In the genomic region with DNA sequence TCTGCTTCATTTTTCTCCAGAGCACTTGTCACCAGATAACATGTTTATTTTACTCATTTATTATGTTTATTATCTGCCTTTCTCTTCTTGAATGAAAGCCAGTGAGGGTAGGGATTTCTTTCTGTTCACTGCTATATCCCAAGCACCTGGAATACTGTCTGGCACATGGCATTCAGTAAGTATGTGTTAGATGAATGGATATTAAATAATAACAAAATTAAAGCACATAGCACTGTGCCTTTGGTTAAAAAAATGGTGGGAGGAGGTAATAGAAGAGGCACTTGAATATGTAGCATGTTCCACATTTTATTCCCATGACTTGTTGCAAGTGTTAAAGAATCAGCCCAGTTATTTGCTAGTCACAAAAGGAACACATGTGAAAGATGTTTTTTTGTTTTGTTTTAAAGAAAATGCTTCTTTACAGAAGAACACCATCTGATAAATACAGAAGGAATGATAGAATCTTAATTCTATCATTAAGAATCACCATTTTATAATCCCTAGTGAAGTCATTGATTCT, we compare ENCODE assay signal across 15 cellular contexts.
"Had no signal": no experiment of that assay in that cellular context is flagged by ENCODE, and none has a peak within 500 bp of the region (broad histone marks: within the 10 kb centered on the region; RNA-seq: fewer than 3 reads in every experiment).

No MANE protein-coding gene starts in this region.

- H3K27me3 ChIP-seq: breast epithelium, left lung, upper lobe of left lung had no signal

- ATAC-seq: esophagus mucosa; left lung; stimulated activated naive CD8-positive, alpha-beta T cell treated with anti-CD3 and anti-CD28 coated beads, Interleukin-15, Interleukin-2, amounts not matched to agents 100 U/mL and 50 U/mL, for 24 hours had no signal

- H3K4me1 ChIP-seq: parathyroid adenoma had no signal

- H3K79me2 ChIP-seq: parathyroid adenoma had no signal

- H3K4me1 Mint-ChIP-seq: activated CD4-positive, alpha-beta T cell treated with anti-CD3 and anti-CD28 coated beads, Interleukin-2, amount 10 ng/mL, durations not matched to agents 7 days and 5 days; activated naive CD8-positive, alpha-beta T cell treated with anti-CD3 and anti-CD28 coated beads, Interleukin-2, amount 10 ng/mL, durations not matched to agents 7 days and 5 days had no signal

- H3K9me3 Mint-ChIP-seq: activated CD4-positive, alpha-beta T cell treated with anti-CD3 and anti-CD28 coated beads, Interleukin-2, amount 10 ng/mL, durations not matched to agents 7 days and 5 days; activated T-helper 1 cell treated with anti-CD3 and anti-CD28 coated beads, Interleukin-12 subunit alpha, Interleukin-12 subunit beta, Interleukin-2, Interleukin-4 antibody, amounts not matched to agents 30 ng/mL and 10 ng/mL and 1 ng/mL, durations not matched to agents 14 hours and 24 hours and 36 hours had no signal

- H3K4me3 ChIP-seq: breast epithelium, left lung, upper lobe of left lung had no signal

- DNase-seq: activated CD4-positive, alpha-beta T cell treated with anti-CD3 and anti-CD28 coated beads, Interleukin-2, amount 10 ng/mL, durations not matched to agents 7 days and 5 days; activated CD4-positive, CD25-positive, alpha-beta regulatory T cell; activated naive CD4-positive, alpha-beta T cell; activated naive CD8-positive, alpha-beta T cell treated with anti-CD3 and anti-CD28 coated beads, Interleukin-2, amount 10 ng/mL, durations not matched to agents 7 days and 5 days; hippocampal formation; left lung; stimulated activated CD4-positive, alpha-beta T cell treated with anti-CD3 and anti-CD28 coated beads, Interleukin-4, amount 100 ng/mL, for 24 hours; stimulated activated CD8-positive, alpha-beta memory T cell treated with anti-CD3 and anti-CD28 coated beads, Interleukin-4, amount 100 ng/mL, for 48 hours; stimulated activated naive CD8-positive, alpha-beta T cell treated with anti-CD3 and anti-CD28 coated beads, Interleukin-15, Interleukin-2, amounts not matched to agents 100 U/mL and 50 U/mL, for 24 hours; SW 1271; upper lobe of left lung had no signal

- H3K36me3 Mint-ChIP-seq: activated naive CD8-positive, alpha-beta T cell treated with anti-CD3 and anti-CD28 coated beads, Interleukin-2, amount 10 ng/mL, durations not matched to agents 7 days and 5 days had no signal

- H3K9me3 ChIP-seq: breast epithelium, left lung, upper lobe of left lung had no signal

- H3K4me3 Mint-ChIP-seq: activated CD4-positive, alpha-beta T cell treated with anti-CD3 and anti-CD28 coated beads, Interleukin-2, amount 10 ng/mL, durations not matched to agents 7 days and 5 days; activated naive CD8-positive, alpha-beta T cell treated with anti-CD3 and anti-CD28 coated beads, Interleukin-2, amount 10 ng/mL, durations not matched to agents 7 days and 5 days; activated T-helper 1 cell treated with anti-CD3 and anti-CD28 coated beads, Interleukin-12 subunit alpha, Interleukin-12 subunit beta, Interleukin-2, Interleukin-4 antibody, amounts not matched to agents 30 ng/mL and 10 ng/mL and 1 ng/mL, durations not matched to agents 14 hours and 24 hours and 36 hours had no signal

- H2AFZ ChIP-seq: parathyroid adenoma had no signal

- H3K27ac ChIP-seq: breast epithelium, parathyroid adenoma had no signal

- H3K36me3 ChIP-seq: breast epithelium, left lung, upper lobe of left lung had no signal

- H3K9ac ChIP-seq: parathyroid adenoma had no signal

- H3K27ac Mint-ChIP-seq: activated CD4-positive, alpha-beta T cell treated with anti-CD3 and anti-CD28 coated beads, Interleukin-2, amount 10 ng/mL, durations not matched to agents 7 days and 5 days; activated naive CD8-positive, alpha-beta T cell treated with anti-CD3 and anti-CD28 coated beads, Interleukin-2, amount 10 ng/mL, durations not matched to agents 7 days and 5 days; activated T-helper 1 cell treated with anti-CD3 and anti-CD28 coated beads, Interleukin-12 subunit alpha, Interleukin-12 subunit beta, Interleukin-2, Interleukin-4 antibody, amounts not matched to agents 30 ng/mL and 10 ng/mL and 1 ng/mL, durations not matched to agents 14 hours and 24 hours and 36 hours had no signal
